Comparison of ENCODE assay signal across 11 cellular contexts in the genomic region with DNA sequence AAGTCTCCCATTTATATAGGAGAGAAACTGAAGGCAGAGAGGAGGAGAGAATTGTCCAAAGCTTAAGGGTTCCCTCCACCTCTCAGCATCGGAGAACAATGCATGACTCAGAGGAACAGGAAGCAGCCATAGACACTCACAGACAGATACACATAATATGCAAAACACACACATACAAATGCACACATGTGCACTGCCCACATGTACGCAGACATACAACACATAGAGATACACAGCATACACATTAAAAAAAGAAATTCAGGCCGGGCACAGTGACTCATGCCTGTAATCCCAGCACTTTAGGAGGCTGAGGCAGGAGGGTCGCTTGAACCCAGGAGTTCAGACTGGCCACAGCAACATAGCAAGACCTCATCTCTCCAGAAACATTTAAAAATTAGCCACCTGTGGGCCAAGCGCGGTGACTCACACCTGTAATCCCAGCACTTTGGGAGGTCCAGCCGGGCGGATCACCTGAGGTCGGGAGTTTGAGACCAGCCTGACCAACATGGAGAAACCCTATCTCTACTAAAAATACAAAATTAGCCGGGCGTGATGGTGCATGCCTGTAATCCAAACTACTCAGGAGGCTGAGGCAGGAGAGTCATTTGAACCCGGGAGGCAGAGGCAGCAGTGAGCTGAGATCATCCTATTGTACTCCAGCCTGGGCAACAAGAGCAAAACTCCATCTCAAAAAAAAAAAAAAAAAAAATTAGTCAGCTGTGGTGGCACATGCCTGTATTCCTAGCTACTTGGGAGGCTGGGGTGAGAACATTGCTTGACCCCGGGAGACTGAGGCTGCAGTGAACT. TPM values are rescaled to one million over a fixed set of nuclear protein-coding genes. Genes with fewer than 3 reads are reported as not detected.
DNase-seq lines count a peak whose midpoint lies in the region; ATAC-seq and TF ChIP-seq lines count a peak whose summit lies in the region.
"Had no signal": no experiment of that assay in that cellular context is flagged by ENCODE, and none has a peak within 500 bp of the region (broad histone marks: within the 10 kb centered on the region; RNA-seq: fewer than 3 reads in every experiment).

No MANE protein-coding gene starts in this region.

- no peaks in the 10 kb centered on the region for H3K27me3 Mint-ChIP-seq in progenitor cell of endocrine pancreas

- H3K27me3 ChIP-seq in foreskin keratinocyte: no peaks in the 10 kb centered on the region

- ATAC-seq in GM18520 (IDR thresholded peaks at IDR 0.05; ENCODE audit: unreplicated experiment) (peak; percentile 48), foreskin keratinocyte (peak; percentile 63), GM19351 (IDR thresholded peaks at IDR 0.05; ENCODE audit: unreplicated experiment) (no peak)

- no peak overlapping the region for H3K27ac Mint-ChIP-seq in progenitor cell of endocrine pancreas

- peaks cover 6% of the 10 kb centered on the region for H3K4me1 Mint-ChIP-seq in progenitor cell of endocrine pancreas (ENCODE audit: low read depth)

- H3K4me3 Mint-ChIP-seq in progenitor cell of endocrine pancreas (ENCODE audit: low read depth): no peak overlapping the region

- H3K27ac ChIP-seq in foreskin keratinocyte: no peak overlapping the region

- no peaks in the 10 kb centered on the region for H3K9me3 Mint-ChIP-seq in progenitor cell of endocrine pancreas (ENCODE audit: low read depth)
- H3K9me3 Mint-ChIP-seq: CD14-positive monocyte had no signal

- peaks cover 2% of the 10 kb centered on the region for H3K36me3 Mint-ChIP-seq in progenitor cell of endocrine pancreas (ENCODE audit: insufficient read depth)

- TF ChIP-seq CTCF in foreskin keratinocyte (conservative IDR thresholded peaks at IDR 0.05) (no peak), progenitor cell of endocrine pancreas (IDR thresholded peaks at IDR 0.05; ENCODE audit: unreplicated experiment) (no peak)

- DNase-seq in AG20443 (ENCODE audit: low spot score): peak; percentile 33
- DNase-seq in RKO (ENCODE audit: low spot score): peak; percentile 36
- DNase-seq in foreskin keratinocyte: peak in 1 of 2 donors; percentile 71
- DNase-seq in superior temporal gyrus (ENCODE audit: extremely low spot score): no peak
- DNase-seq in AG08396 (ENCODE audit: low spot score): no peak
- no peak for DNase-seq in progenitor cell of endocrine pancreas (ENCODE audit: low spot score, unreplicated experiment)
- DNase-seq: NCI-H146, SHP77 had no signal

- no peaks in the 10 kb centered on the region for H3K4me1 ChIP-seq in foreskin keratinocyte

RNA-seq across cellular contexts. Expression of a gene that starts 11.3 kb away (rescaled TPM):
- total RNA-seq in foreskin keratinocyte (34.8 and 44.4 TPM in 2 replicates), progenitor cell of endocrine pancreas (49.2 and 49.7 TPM in 2 replicates)
- polyA plus RNA-seq in foreskin keratinocyte: 65.8 and 72.8 TPM in 2 replicates

RNA-seq across cellular contexts. Expression of a gene that starts 23.6 kb away (rescaled TPM):
- 16.3 and 17.9 TPM in 2 replicates for total RNA-seq in foreskin keratinocyte
- 9.8 and 10.8 TPM in 2 replicates for polyA plus RNA-seq in foreskin keratinocyte
- total RNA-seq in progenitor cell of endocrine pancreas: 48.9 and 58.7 TPM in 2 replicates

RNA-seq across cellular contexts. Expression of a gene that starts 31.4 kb away (rescaled TPM):
- total RNA-seq in foreskin keratinocyte (81.8 and 83.2 TPM in 2 replicates), progenitor cell of endocrine pancreas (125 and 131 TPM in 2 replicates)
- 69.1 and 71.9 TPM in 2 replicates for polyA plus RNA-seq in foreskin keratinocyte

RNA-seq across cellular contexts. Expression of a gene that starts 36.7 kb away (rescaled TPM):
- 8.0 and 10.9 TPM in 2 replicates for total RNA-seq in foreskin keratinocyte
- 8.0 and 11.5 TPM in 2 replicates for polyA plus RNA-seq in foreskin keratinocyte
- total RNA-seq in progenitor cell of endocrine pancreas: 22.4 and 25.9 TPM in 2 replicates

Comparison
In these comparisons a context has a peak if more than half of its experiments do, and no peak if none do; other contexts are left out.
1. DNase-seq: peak in AG20443 (single experiment) and RKO (single experiment); none in superior temporal gyrus (single experiment), AG08396 (single experiment) and progenitor cell of endocrine pancreas (single experiment).